ENCODE assay signal across 14 cellular contexts in the genomic region with DNA sequence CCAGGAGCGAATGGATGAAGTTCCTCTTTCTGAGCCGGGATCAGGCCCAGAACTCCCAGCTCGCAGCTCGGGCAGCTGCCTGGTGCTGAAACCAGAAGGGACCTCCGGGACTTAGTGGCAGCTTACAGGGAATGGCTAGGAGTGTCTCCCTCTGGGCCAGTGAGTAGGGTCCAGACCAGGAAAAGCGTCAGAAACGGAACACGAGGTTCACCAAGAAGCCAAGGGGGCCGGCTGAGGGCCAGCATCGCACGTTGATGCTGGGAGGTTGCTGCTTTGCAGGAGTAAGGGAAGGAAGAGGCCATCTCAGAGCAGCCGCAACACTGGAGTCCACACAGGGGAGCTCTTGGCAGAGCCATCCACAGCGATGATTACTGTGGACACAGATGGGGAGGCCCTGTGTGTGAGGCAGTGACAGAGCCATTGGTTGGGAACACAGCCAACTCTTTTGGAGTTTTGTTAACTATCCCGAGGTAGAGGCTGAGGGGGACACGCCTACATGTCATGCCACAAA.
DNase-seq lines count a peak whose midpoint lies in the region; ATAC-seq and TF ChIP-seq lines count a peak whose summit lies in the region.
"Had no signal": no experiment of that assay in that cellular context is flagged by ENCODE, and none has a peak within 500 bp of the region (broad histone marks: within the 10 kb centered on the region; RNA-seq: fewer than 3 reads in every experiment).

No MANE protein-coding gene starts in this region.

- peaks cover 75% of the 10 kb centered on the region for H3K27me3 Mint-ChIP-seq in dendritic cell treated with granulocyte-macrophage colony-stimulating factor and Interleukin-4, amounts not matched to agents 40 ng/mL and 50 ng/mL, for 4 days
- H3K27me3 Mint-ChIP-seq in neural progenitor cell (ENCODE audit: insufficient read depth, low read depth) (peaks cover 3% of the 10 kb centered on the region), Calu3 (ENCODE audit: unreplicated experiment) (peaks cover 89% of the 10 kb centered on the region)

- TF ChIP-seq EP300 in upper lobe of left lung (IDR thresholded peaks at IDR 0.05) = no peak

- H3K4me3 ChIP-seq in neural progenitor cell = no peak overlapping the region
- no peak overlapping the region for H3K4me3 ChIP-seq in upper lobe of left lung
- H3K4me3 ChIP-seq: heart right ventricle, suprapubic skin had no signal

- H3K9me3 ChIP-seq in neural progenitor cell (ENCODE audit: low read depth) (no peaks in the 10 kb centered on the region), upper lobe of left lung (no peaks in the 10 kb centered on the region)
- H3K9me3 ChIP-seq: heart right ventricle, suprapubic skin had no signal

- no peaks in the 10 kb centered on the region for H3K27me3 ChIP-seq in neural progenitor cell
- no peaks in the 10 kb centered on the region for H3K27me3 ChIP-seq in upper lobe of left lung
- H3K27me3 ChIP-seq: heart right ventricle had no signal

- H3K4me1 Mint-ChIP-seq in dendritic cell treated with granulocyte-macrophage colony-stimulating factor and Interleukin-4, amounts not matched to agents 40 ng/mL and 50 ng/mL, for 4 days (ENCODE audit: low read depth) = peaks cover 19% of the 10 kb centered on the region
- H3K4me1 Mint-ChIP-seq in neural progenitor cell (peaks cover 27% of the 10 kb centered on the region), Calu3 (ENCODE audit: low read depth, unreplicated experiment) (peaks cover 28% of the 10 kb centered on the region)

- whole genome bisulfite sequencing in upper lobe of left lung, 2 donors = 66 to 67% methylated on average over 10 to 14 of the region's 15 CpGs

- no peaks in the 10 kb centered on the region for H3K79me2 ChIP-seq in neural progenitor cell (ENCODE audit: low read depth)

- peak overlapping the region; percentile 79 for H2AFZ ChIP-seq in neural progenitor cell (replicated peaks)

- no peaks in the 10 kb centered on the region for H4K20me1 ChIP-seq in neural progenitor cell (ENCODE audit: low read depth)

- H3F3A ChIP-seq in neural progenitor cell (ENCODE audit: low read depth) = peaks cover 10% of the 10 kb centered on the region

- CTCF ChIA-PET in Calu3 (lab: Charles Lee) = no interaction called here

- no peaks in the 10 kb centered on the region for H3K36me3 Mint-ChIP-seq in dendritic cell treated with granulocyte-macrophage colony-stimulating factor and Interleukin-4, amounts not matched to agents 40 ng/mL and 50 ng/mL, for 4 days (ENCODE audit: low read depth)
- H3K36me3 Mint-ChIP-seq in neural progenitor cell = no peaks in the 10 kb centered on the region
- peaks cover 5% of the 10 kb centered on the region for H3K36me3 Mint-ChIP-seq in Calu3 (ENCODE audit: insufficient read depth, unreplicated experiment)
- H3K36me3 Mint-ChIP-seq: mesothelial cell of epicardium had no signal

- no TSS peak for BruUV-seq in Calu3 (replicated peaks; lab: Mats Ljungman, UMichigan)

- H3K4me1 ChIP-seq in neural progenitor cell (peaks cover 12% of the 10 kb centered on the region), upper lobe of left lung (peaks cover 8 to 18% (median 15%) of the 10 kb centered on the region in 4 donors)

- no peak overlapping the region for H3K27ac ChIP-seq in neural progenitor cell
- no peak overlapping the region for H3K27ac ChIP-seq in upper lobe of left lung
- H3K27ac ChIP-seq: 22Rv1, suprapubic skin had no signal

- H3K4me2 ChIP-seq in neural progenitor cell = peak overlapping the region; percentile 38

- H3K36me3 ChIP-seq in neural progenitor cell (no peaks in the 10 kb centered on the region), upper lobe of left lung (no peaks in the 10 kb centered on the region)
- H3K36me3 ChIP-seq: heart right ventricle, suprapubic skin had no signal

- intact Hi-C loops in dendritic cell treated with granulocyte-macrophage colony-stimulating factor and Interleukin-4, amounts not matched to agents 40 ng/mL and 50 ng/mL, for 4 days (cut with micrococcal nuclease) = no loop called here
- intact Hi-C loops in Calu3 (cut with micrococcal nuclease; ENCODE audit: unreplicated experiment) = no loop called here

- ATAC-seq in upper lobe of left lung (ENCODE audit: low FRiP score in 2 of 2) (no peak), GM18519 (IDR thresholded peaks at IDR 0.05; ENCODE audit: low FRiP score, unreplicated experiment) (no peak)

- peak overlapping the region; percentile 8 for H3K4me3 Mint-ChIP-seq in dendritic cell treated with granulocyte-macrophage colony-stimulating factor and Interleukin-4, amounts not matched to agents 40 ng/mL and 50 ng/mL, for 4 days
- no peak overlapping the region for H3K4me3 Mint-ChIP-seq in neural progenitor cell
- H3K4me3 Mint-ChIP-seq in Calu3 (ENCODE audit: low read depth, unreplicated experiment) = no peak overlapping the region
- H3K4me3 Mint-ChIP-seq: mesothelial cell of epicardium; T-helper 1 cell treated with Interleukin-12 subunit alpha and Interleukin-12 subunit beta and Interleukin-4 antibody, amounts not matched to agents 30 μg/mL and 1 μg/mL, for 36 hours had no signal

- peak overlapping the region; percentile 51 for H3K27ac Mint-ChIP-seq in dendritic cell treated with granulocyte-macrophage colony-stimulating factor and Interleukin-4, amounts not matched to agents 40 ng/mL and 50 ng/mL, for 4 days
- H3K27ac Mint-ChIP-seq in neural progenitor cell (peak overlapping the region; percentile 31), Calu3 (ENCODE audit: unreplicated experiment) (no peak overlapping the region)
- H3K27ac Mint-ChIP-seq: mesothelial cell of epicardium; T-helper 1 cell treated with Interleukin-12 subunit alpha and Interleukin-12 subunit beta and Interleukin-4 antibody, amounts not matched to agents 30 μg/mL and 1 μg/mL, for 36 hours had no signal

- H3K9me3 Mint-ChIP-seq in dendritic cell treated with granulocyte-macrophage colony-stimulating factor and Interleukin-4, amounts not matched to agents 40 ng/mL and 50 ng/mL, for 4 days = no peaks in the 10 kb centered on the region
- H3K9me3 Mint-ChIP-seq in neural progenitor cell = no peaks in the 10 kb centered on the region
- H3K9me3 Mint-ChIP-seq in Calu3 (ENCODE audit: low read depth, unreplicated experiment) = no peaks in the 10 kb centered on the region
- H3K9me3 Mint-ChIP-seq: mesothelial cell of epicardium; T-helper 1 cell treated with Interleukin-12 subunit alpha and Interleukin-12 subunit beta and Interleukin-4 antibody, amounts not matched to agents 30 μg/mL and 1 μg/mL, for 36 hours had no signal

- no peak overlapping the region for H3K9ac ChIP-seq in neural progenitor cell

- no peak for TF ChIP-seq CTCF in neural progenitor cell (IDR thresholded peaks at IDR 0.05)
- TF ChIP-seq CTCF in upper lobe of left lung (IDR thresholded peaks at IDR 0.05) = no peak
- TF ChIP-seq CTCF in Calu3 (IDR thresholded peaks at IDR 0.05; ENCODE audit: unreplicated experiment) = no peak

- TF ChIP-seq POLR2A in upper lobe of left lung (IDR thresholded peaks at IDR 0.05) = no peak

- DNase-seq in DMS153 (lab: John Stamatoyannopoulos, UW) (peak; percentile 31), DMS153 treated with DMSO at 0.1 percent for 48 hours (lab: John Stamatoyannopoulos, UW; ENCODE audit: unreplicated experiment) (no peak), NCI-H69 (lab: John Stamatoyannopoulos, UW) (peak; percentile 70), neural progenitor cell (ENCODE audit: low spot score) (no peak), upper lobe of left lung (no peak), Calu3 (no peak)
- DNase-seq: DND-41 had no signal

Comparison
In these comparisons a context has a peak if more than half of its experiments do, and no peak if none do; other contexts are left out.
1. DNase-seq: peak in DMS153 (single experiment) and NCI-H69 (single experiment); none in DMS153 treated with DMSO at 0.1 percent for 48 hours (single experiment), neural progenitor cell (single experiment), upper lobe of left lung (0 of 2) and Calu3 (single experiment).